In the genomic region with DNA sequence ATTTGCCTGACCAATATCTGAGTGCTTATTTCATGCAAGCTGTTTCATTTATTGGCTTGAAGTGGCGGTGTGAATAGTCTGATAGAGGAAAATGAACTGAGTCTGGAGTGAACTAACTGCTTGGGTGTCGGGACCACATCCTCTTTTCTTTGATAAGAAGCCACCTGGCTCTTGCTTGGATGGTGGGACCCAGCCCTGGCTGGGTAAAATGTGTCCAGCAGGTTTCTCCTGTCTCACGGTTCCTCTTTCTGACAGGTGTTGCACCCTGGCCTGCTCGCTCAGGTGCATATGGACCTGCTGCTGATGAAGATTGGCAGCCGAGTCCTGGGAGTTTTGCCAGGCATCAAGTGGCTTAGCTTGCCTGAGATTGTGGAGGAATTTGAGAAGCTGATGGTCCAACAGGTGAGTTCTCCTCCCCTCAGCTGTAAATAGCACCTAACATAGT, we compare ENCODE assay signal across 1 cellular context.
A peak's percentile ranks its signal among the peaks of the same experiment; 100 is the strongest.
TF ChIP-seq lines count a peak whose summit lies in the region.

No MANE protein-coding gene starts in this region.

TF ChIP-seq in K562, 482 proteins besides CTCF, POLR2A, EP300 and RAD21:
- 0 out of 2 replicates have a peak, but pooled peaks have one; percentile 1 for TF ChIP-seq CBFA2T2 (conservative IDR thresholded peaks at IDR 0.05)
- TF ChIP-seq TRIM24 (IDR thresholded peaks at IDR 0.05): 0 out of 4 replicates have a peak, but pooled peaks of 1 of the 2 experiments have one; percentile 1
- no peak for TF ChIP-seq RBM25 (IDR thresholded peaks at IDR 0.05; ENCODE audit: low read depth, low read length, severe bottlenecking)
- TF ChIP-seq TOE1 (IDR thresholded peaks at IDR 0.05; ENCODE audit: borderline replicate concordance): no peak
- peak; percentile 40; the same call in 1 of the 2 replicates for TF ChIP-seq TOE1 (CRISPR knock-in tag; IDR thresholded peaks at IDR 0.05; ENCODE audit: borderline replicate concordance, low read depth)
- no peak for TF ChIP-seq SRF (CRISPR knock-in tag; IDR thresholded peaks at IDR 0.05)
- 0 out of 2 replicates have a peak, but pooled peaks have one; percentile 25 for TF ChIP-seq SPI1 (IDR thresholded peaks at IDR 0.05; ENCODE audit: borderline replicate concordance, low read depth, low read length)
- TF ChIP-seq ZNF239 (CRISPR knock-in tag; IDR thresholded peaks at IDR 0.05): no peak
- TF ChIP-seq ZEB2 (IDR thresholded peaks at IDR 0.05): 0 out of 2 replicates have a peak, but pooled peaks have one; percentile 11
